In the genomic region with DNA sequence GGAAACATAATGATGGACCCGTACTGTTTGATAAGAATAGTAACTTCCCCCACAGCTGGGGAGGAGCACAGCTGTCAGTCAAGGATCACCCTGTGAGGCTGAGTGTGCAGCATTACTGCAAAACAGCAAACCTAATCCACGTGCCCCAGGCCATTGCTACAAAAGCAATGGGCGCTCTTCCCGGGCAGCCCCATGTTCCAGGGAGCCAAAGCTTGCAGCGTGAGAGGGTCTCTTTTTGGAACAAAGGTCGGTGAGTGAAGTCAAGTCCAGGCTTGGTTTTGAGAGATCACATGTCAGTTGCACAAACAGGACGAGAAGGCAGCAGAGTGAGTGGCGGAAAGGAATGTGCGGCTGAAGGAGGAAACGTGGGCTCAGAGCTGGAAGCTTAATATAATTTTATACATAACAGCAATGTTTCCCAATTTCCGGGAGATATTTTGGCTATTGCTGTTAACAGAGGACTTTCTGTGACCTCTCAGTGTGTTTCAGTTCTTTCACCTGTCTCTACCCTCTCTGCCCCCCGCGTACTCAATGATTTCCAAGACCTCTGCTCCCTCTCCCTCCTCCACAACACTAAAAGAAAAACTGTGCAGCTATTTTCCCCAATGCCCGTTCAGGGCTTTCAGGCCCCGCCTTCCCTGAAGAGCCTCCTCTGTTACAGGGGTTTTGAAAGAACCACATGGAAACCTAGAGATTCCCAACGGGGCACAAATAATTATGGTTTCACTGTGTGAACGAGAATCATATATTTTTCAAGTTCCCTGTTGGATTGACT, we compare ENCODE assay signal across 8 cellular contexts.
A peak's percentile ranks its signal among the peaks of the same experiment; 100 is the strongest.
DNase-seq lines count a peak whose midpoint lies in the region; ATAC-seq, FAIRE-seq and TF ChIP-seq lines count a peak whose summit lies in the region.

No MANE protein-coding gene starts in this region.

- CTCF ChIA-PET in GM12878 (lab: Yijun Ruan, JAX) = interaction anchor here (0.7 kb wide), 1 partner anchor 21 kb away, joined by 3 read pairs; no protein-coding TSS in a partner anchor

- intact Hi-C loops in GM12878 (cut with micrococcal nuclease; ENCODE audit: unreplicated experiment) = no loop called here

- H3K4me3 ChIP-seq in GM12878 (no peak overlapping the region), mesenchymal stem cell (ENCODE audit: insufficient read depth in 1 of 2, low read depth in 1 of 2, low read length in 2 of 2) (no peak overlapping the region)

- H3K79me2 ChIP-seq in GM12878 (ENCODE audit: control insufficient read depth, insufficient read depth, low read length) = no peaks in the 10 kb centered on the region

- no peak overlapping the region for H3K18ac ChIP-seq in mesenchymal stem cell (ENCODE audit: low read depth in 1 of 2, low read length in 2 of 2)

- ATAC-seq in GM12878 (no peak), GM18519 (IDR thresholded peaks at IDR 0.05; ENCODE audit: low FRiP score, unreplicated experiment) (no peak)

- no peak for TF ChIP-seq POLR2A in GM12878 (IDR thresholded peaks at IDR 0.05; ENCODE audit: low read depth, low read length)

- H2BK12ac ChIP-seq in mesenchymal stem cell (ENCODE audit: low read length in 2 of 2) = no peak overlapping the region

- TF ChIP-seq CTCF in GM12878 (IDR thresholded peaks at IDR 0.05 in 2 of 3, conservative IDR thresholded peaks at IDR 0.05 in 1 of 3; ENCODE audit: control insufficient read depth in 2 of 3, extremely low read depth in 1 of 3, insufficient read depth in 1 of 3, low read depth in 3 of 3, low read length in 3 of 3) (no peak), GM13976 (IDR thresholded peaks at IDR 0.05; ENCODE audit: borderline replicate concordance, control extremely low read depth, extremely low read depth, insufficient read depth, missing control alignments) (no peak)

- H3K9ac ChIP-seq in GM12878 (ENCODE audit: control insufficient read depth, insufficient read depth, low read length) (no peak overlapping the region), mesenchymal stem cell (ENCODE audit: low read length) (no peak overlapping the region)

- RAD21 ChIA-PET in GM12878 (lab: Charles Lee; ENCODE audit: unreplicated experiment) = interaction anchor here (0.8 kb wide), 1 partner anchor 69 kb away, joined by 3 read pairs; no protein-coding TSS in a partner anchor

- H3K79me1 ChIP-seq in mesenchymal stem cell (replicated peaks; ENCODE audit: low read length, poor library complexity, severe bottlenecking) = no peaks in the 10 kb centered on the region

- H2AFZ ChIP-seq in GM12878 (ENCODE audit: control insufficient read depth, low read depth, low read length) (peak overlapping the region; percentile 30; the same call in 1 of the 2 replicates), mesenchymal stem cell (ENCODE audit: low read depth, low read length) (no peak overlapping the region)

- H3K27me3 ChIP-seq in GM12878 (replicated peaks in 1 of 2; ENCODE audit: control insufficient read depth in 2 of 2, insufficient read depth in 2 of 2, low read length in 1 of 2) (no peaks in the 10 kb centered on the region), mesenchymal stem cell (ENCODE audit: control insufficient read depth in 1 of 2, insufficient read depth in 1 of 2, low read length in 2 of 2) (no peaks in the 10 kb centered on the region)

- DNase-seq in AG20443 (ENCODE audit: low spot score) (peak; percentile 61), HTR-8/SVneo (ENCODE audit: insufficient read length, low spot score) (no peak), GM12878 (ENCODE audit: low read depth, low spot score) (no peak), mesenchymal stem cell (no peak), GM13976 (ENCODE audit: low spot score) (no peak), middle frontal gyrus (ENCODE audit: extremely low spot score, low spot score) (no peak), GM03348 (ENCODE audit: low spot score) (no peak)

- TF ChIP-seq RAD21 in GM12878 (IDR thresholded peaks at IDR 0.05; ENCODE audit: insufficient read depth, low read depth, low read length) = no peak

- H4K8ac ChIP-seq in mesenchymal stem cell (ENCODE audit: low read length) = no peak overlapping the region

- peaks cover 3% of the 10 kb centered on the region; the same call in 1 of the 2 replicates for H3K4me1 ChIP-seq in GM12878 (ENCODE audit: control insufficient read depth, insufficient read depth, low read length)
- peaks cover 4% of the 10 kb centered on the region for H3K4me1 ChIP-seq in mesenchymal stem cell (ENCODE audit: control insufficient read depth, insufficient read depth, low read depth, low read length)

- no peak overlapping the region for H2AK5ac ChIP-seq in mesenchymal stem cell (ENCODE audit: low read length, severe bottlenecking)

- no peak for TF ChIP-seq EP300 in GM12878 (IDR thresholded peaks at IDR 0.05; ENCODE audit: borderline replicate concordance in 1 of 2, control insufficient read depth in 1 of 2, low read depth in 2 of 2, low read length in 2 of 2)

- no TSS peak for BruUV-seq in GM12878 (replicated peaks; lab: Mats Ljungman, UMichigan)

- FAIRE-seq in HTR-8/SVneo (lab: Jason Lieb, UNC) (peak; percentile 71), GM12878 (lab: Jason Lieb, UNC) (no peak)

- H3K9me3 ChIP-seq in GM12878 (replicated peaks; ENCODE audit: control insufficient read depth, insufficient read depth, low read length) (no peaks in the 10 kb centered on the region), mesenchymal stem cell (ENCODE audit: control insufficient read depth, low read length) (no peaks in the 10 kb centered on the region)

- SMC1A ChIA-PET in GM12878 (lab: Charles Lee; ENCODE audit: uncharacterized antibody, unreplicated experiment) = interaction anchor here (0.7 kb wide), 1 partner anchor 1189 kb away, joined by 3 read pairs; no protein-coding TSS in a partner anchor

- no peak overlapping the region for H2BK15ac ChIP-seq in mesenchymal stem cell (ENCODE audit: low read depth, poor library complexity, severe bottlenecking)

- H3K36me3 ChIP-seq in GM12878 (ENCODE audit: control insufficient read depth in 2 of 2, insufficient read depth in 2 of 2, low read length in 1 of 2) (no peaks in the 10 kb centered on the region), mesenchymal stem cell (ENCODE audit: control insufficient read depth in 1 of 2, insufficient read depth in 2 of 2, low read depth in 1 of 2, low read length in 2 of 2) (no peaks in the 10 kb centered on the region)

- no peak overlapping the region for H3K14ac ChIP-seq in mesenchymal stem cell (ENCODE audit: low read length in 2 of 2)

- H3K4me2 ChIP-seq in GM12878 (ENCODE audit: control insufficient read depth, insufficient read depth) (peak overlapping the region; percentile 39; the same call in 1 of the 2 replicates), mesenchymal stem cell (ENCODE audit: low read length, poor library complexity, severe bottlenecking) (peak overlapping the region; percentile 70)

- in situ Hi-C loops in GM12878 (cut with MboI) (no loop called here), GM13976 (cut with MboI; ENCODE audit: low sequenced_read_pairs, unreplicated experiment) (no loop called here)

- peak overlapping the region; percentile 36 for H2BK5ac ChIP-seq in mesenchymal stem cell (ENCODE audit: low read depth, low read length, poor library complexity, severe bottlenecking)

- H4K20me1 ChIP-seq in GM12878 (ENCODE audit: control insufficient read depth, insufficient read depth) = no peaks in the 10 kb centered on the region; the same call in 1 of the 2 replicates

- no peak overlapping the region for H2BK120ac ChIP-seq in mesenchymal stem cell (ENCODE audit: low read depth, low read length)

- no peak overlapping the region for H3K23ac ChIP-seq in mesenchymal stem cell (ENCODE audit: low read length in 2 of 2)

- 14% methylated on average over 17 of the region's 17 CpGs for WGBS in GM12878 (ENCODE audit: insufficient coverage, insufficient replicate concordance, low lambda C conversion rate, missing lambda C conversion rate)
- 80% methylated on average over 12 of the region's 17 CpGs for WGBS in mesenchymal stem cell

- POLR2A ChIA-PET in GM12878 (lab: Charles Lee) = no interaction called here

- H3K27ac ChIP-seq in GM12878 (ENCODE audit: control insufficient read depth, insufficient read depth) (no peak overlapping the region), mesenchymal stem cell (ENCODE audit: low read length, poor library complexity, severe bottlenecking) (peak overlapping the region; percentile 86)

- H4K91ac ChIP-seq in mesenchymal stem cell (ENCODE audit: low read length) = no peak overlapping the region

- no peak overlapping the region for H3K4ac ChIP-seq in mesenchymal stem cell (ENCODE audit: low read depth in 1 of 2, low read length in 2 of 2)

TF ChIP-seq in GM12878, 131 proteins besides CTCF, POLR2A, EP300 and RAD21 (continues in another document):
- TF ChIP-seq HSF1 (IDR thresholded peaks at IDR 0.05; ENCODE audit: low read depth, low read length) = no peak
- TF ChIP-seq, protein P1, sequence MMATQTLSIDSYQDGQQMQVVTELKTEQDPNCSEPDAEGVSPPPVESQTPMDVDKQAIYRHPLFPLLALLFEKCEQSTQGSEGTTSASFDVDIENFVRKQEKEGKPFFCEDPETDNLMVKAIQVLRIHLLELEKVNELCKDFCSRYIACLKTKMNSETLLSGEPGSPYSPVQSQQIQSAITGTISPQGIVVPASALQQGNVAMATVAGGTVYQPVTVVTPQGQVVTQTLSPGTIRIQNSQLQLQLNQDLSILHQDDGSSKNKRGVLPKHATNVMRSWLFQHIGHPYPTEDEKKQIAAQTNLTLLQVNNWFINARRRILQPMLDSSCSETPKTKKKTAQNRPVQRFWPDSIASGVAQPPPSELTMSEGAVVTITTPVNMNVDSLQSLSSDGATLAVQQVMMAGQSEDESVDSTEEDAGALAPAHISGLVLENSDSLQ (IDR thresholded peaks at IDR 0.05) = peak; percentile 84
- no peak for TF ChIP-seq KAT2A (conservative IDR thresholded peaks at IDR 0.05; ENCODE audit: control insufficient read depth, low read depth, low read length)
- TF ChIP-seq POU2F2 (IDR thresholded peaks at IDR 0.05; ENCODE audit: borderline replicate concordance, low read depth, low read length) = no peak
